ENCODE assay signal across 10 cellular contexts in genomic region chr6:75221107-75221506, GRCh38. TPM values are rescaled to one million over a fixed set of nuclear protein-coding genes. Genes with fewer than 3 reads are reported as not detected.
"Had no signal": no experiment of that assay in that cellular context is flagged by ENCODE, and none has a peak within 500 bp of the region (broad histone marks: within the 10 kb centered on the region; RNA-seq: fewer than 3 reads in every experiment).

No MANE protein-coding gene starts in this region.

- H3K27ac ChIP-seq: GM23248, HL-60 had no signal

- H3K9me3 ChIP-seq: HAP-1 had no signal

- H3K4me1 ChIP-seq: HAP-1 had no signal

- H3K4me3 ChIP-seq: GM23248, HAP-1, K562 had no signal

- DNase-seq: GM23248, GOT3, H7, HFFc6, KG1 had no signal

- ATAC-seq: HepG2, K562 had no signal

- H3K36me3 ChIP-seq: HAP-1 had no signal

- H3K9ac ChIP-seq: GM23248 had no signal

RNA-seq across cellular contexts. Expression of gene COL12A1, which starts 15.3 kb away (rescaled TPM):
- polyA plus RNA-seq: HepG2, IgD-negative memory B cell, K562 had no signal
